17 cellular contexts compared by ENCODE assay signal in the genomic region with DNA sequence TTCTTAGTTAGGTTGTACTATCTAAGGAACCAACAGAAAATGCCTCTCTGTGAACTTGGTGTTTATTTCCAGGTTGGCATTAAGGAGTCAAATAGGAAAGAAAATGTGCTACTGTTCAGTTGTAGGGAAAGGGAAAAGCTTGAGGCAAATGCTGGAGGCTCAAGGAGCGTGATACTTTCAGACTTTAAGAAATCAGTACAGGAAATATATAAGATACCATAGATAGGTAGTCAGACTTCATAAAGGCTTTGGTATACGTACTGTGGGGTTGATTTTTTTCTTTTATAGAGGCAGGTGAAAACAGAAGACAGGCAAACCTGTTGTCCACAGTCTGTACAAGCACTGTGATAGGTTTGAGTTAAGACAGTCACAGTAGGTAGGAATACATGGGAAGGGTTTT. TPM values are rescaled to one million over a fixed set of nuclear protein-coding genes. Genes with fewer than 3 reads are reported as not detected.
DNase-seq lines count a peak whose midpoint lies in the region; ATAC-seq and TF ChIP-seq lines count a peak whose summit lies in the region.
"Had no signal": no experiment of that assay in that cellular context is flagged by ENCODE, and none has a peak within 500 bp of the region (broad histone marks: within the 10 kb centered on the region; RNA-seq: fewer than 3 reads in every experiment).

No MANE protein-coding gene starts in this region.

- WGBS in IMR-90 (ENCODE audit: extremely low coverage in 2 of 2, insufficient read length in 1 of 2), 2 experiments = 43% methylated on average over 1 of the region's 2 CpGs; no CpG with 5 or more reads in 1 of the 2 experiments

- H4K8ac ChIP-seq in IMR-90 (ENCODE audit: low read depth in 2 of 2, low read length in 2 of 2) = peak overlapping the region in 1 of 2 experiments; percentile 9; a peak in 1 of 4 replicates

- H2BK15ac ChIP-seq in IMR-90 (ENCODE audit: low read depth, low read length) = no peak overlapping the region

- no peak overlapping the region for H3K4ac ChIP-seq in IMR-90 (ENCODE audit: low read depth, low read length)

- no peak overlapping the region for H3K4me2 ChIP-seq in IMR-90 (ENCODE audit: low read depth, low read length)
- H3K4me2 ChIP-seq: BLaER1 had no signal

- H3K4me1 ChIP-seq in CD8-positive, alpha-beta memory T cell (ENCODE audit: insufficient read depth, low read length) = peaks cover 5% of the 10 kb centered on the region
- no peaks in the 10 kb centered on the region; the same call in 1 of the 2 replicates for H3K4me1 ChIP-seq in IMR-90 (ENCODE audit: control insufficient read depth, insufficient read depth, low read length)
- H3K4me1 ChIP-seq: BLaER1 had no signal

- H3K79me1 ChIP-seq in IMR-90 (ENCODE audit: low read depth in 1 of 2, low read length in 2 of 2) = peaks cover 47 to 73% of the 10 kb centered on the region in 2 experiments

- H3K14ac ChIP-seq in IMR-90 (replicated peaks; ENCODE audit: low read depth, low read length) = no peak overlapping the region

- no peak overlapping the region for H3K18ac ChIP-seq in IMR-90 (ENCODE audit: low read depth, low read length)

- H2BK20ac ChIP-seq in IMR-90 (ENCODE audit: low read depth, low read length) = no peak overlapping the region

- peak overlapping the region; percentile 56 for H2BK5ac ChIP-seq in IMR-90 (ENCODE audit: low read depth, low read length, poor library complexity, severe bottlenecking)

- no peak overlapping the region for H2AFZ ChIP-seq in IMR-90 (replicated peaks; ENCODE audit: low read length, poor library complexity)

- H3K4me3 ChIP-seq in CD8-positive, alpha-beta memory T cell (ENCODE audit: low read length) = no peak overlapping the region
- no peak overlapping the region for H3K4me3 ChIP-seq in IMR-90 (ENCODE audit: insufficient read depth, low read depth, low read length)
- H3K4me3 ChIP-seq: BLaER1, esophagus squamous epithelium, heart left ventricle had no signal

- H2AK5ac ChIP-seq in IMR-90 (ENCODE audit: low read depth, low read length) = no peak overlapping the region

- no peak for DNase-seq in CD8-positive, alpha-beta memory T cell
- DNase-seq in IMR-90 (peak; percentile 20), dermis blood vessel endothelial cell (peak; percentile 49), nephron progenitor cell (no peak), HK-2 (ENCODE audit: unreplicated experiment) (no peak), left lobe of liver (ENCODE audit: low spot score) (no peak), hippocampal formation (lab: John Stamatoyannopoulos, UW) (no peak)
- DNase-seq: activated CD4-positive, alpha-beta T cell treated with anti-CD3 and anti-CD28 coated beads, Interleukin-2, amount 50 U/mL, for 4 hours; anterior cingulate cortex; esophagus squamous epithelium; heart left ventricle; islet precursor cell; NCI-H1930; NCI-H510A treated with DMSO at 0.1 percent for 48 hours; stimulated activated CD4-positive, alpha-beta T cell treated with anti-CD3 and anti-CD28 coated beads, Interleukin-4, amount 100 ng/mL, for 24 hours; stimulated activated CD8-positive, alpha-beta memory T cell treated with anti-CD3 and anti-CD28 coated beads, Interleukin-4, amount 100 ng/mL, for 48 hours had no signal

- H4K5ac ChIP-seq in IMR-90 (ENCODE audit: low read depth, low read length) = no peak overlapping the region

- CTCF ChIA-PET in CD8-positive, alpha-beta memory T cell (lab: Charles Lee) = no interaction called here
- CTCF ChIA-PET in IMR-90 (lab: Yijun Ruan, JAX) = no interaction called here

- in situ Hi-C loops in IMR-90 (cut with MboI; ENCODE audit: low sequenced_read_pairs) = no loop called here

- H4K91ac ChIP-seq in IMR-90 (ENCODE audit: insufficient read depth, low read depth, low read length) = no peak overlapping the region

- no peaks in the 10 kb centered on the region for H3K27me3 Mint-ChIP-seq in CD8-positive, alpha-beta memory T cell
- no peaks in the 10 kb centered on the region for H3K27me3 Mint-ChIP-seq in nephron progenitor cell (ENCODE audit: low read depth, poor library complexity)

- H3K36me3 ChIP-seq in CD8-positive, alpha-beta memory T cell (ENCODE audit: insufficient read depth, low read length) = peaks cover 23% of the 10 kb centered on the region
- peaks cover 37% of the 10 kb centered on the region for H3K36me3 ChIP-seq in IMR-90 (ENCODE audit: control insufficient read depth, insufficient read depth, low read length)

- TF ChIP-seq CTCF in IMR-90 (conservative IDR thresholded peaks at IDR 0.05; ENCODE audit: low read depth, low read length) (no peak), nephron progenitor cell (IDR thresholded peaks at IDR 0.05) (no peak)

- H3K9me1 ChIP-seq in IMR-90 (ENCODE audit: insufficient read depth, low read length) = peaks cover 18% of the 10 kb centered on the region

- TF ChIP-seq POLR2A in IMR-90 (IDR thresholded peaks at IDR 0.05; ENCODE audit: low read depth, low read length) = no peak

- no peak overlapping the region for H3K56ac ChIP-seq in IMR-90 (ENCODE audit: extremely low read depth, insufficient read depth, low read length)

- no peaks in the 10 kb centered on the region for H3K27me3 ChIP-seq in CD8-positive, alpha-beta memory T cell (ENCODE audit: insufficient read depth, low read length, poor library complexity, severe bottlenecking)
- H3K27me3 ChIP-seq in IMR-90 (ENCODE audit: control insufficient read depth, insufficient read depth, low read length) = no peaks in the 10 kb centered on the region
- H3K27me3 ChIP-seq: BLaER1, esophagus squamous epithelium, heart left ventricle had no signal

- no peak overlapping the region for H3K23ac ChIP-seq in IMR-90 (ENCODE audit: low read depth, low read length)

- no peaks in the 10 kb centered on the region for H3K9me3 ChIP-seq in CD8-positive, alpha-beta memory T cell (ENCODE audit: low read length)
- H3K9me3 ChIP-seq in IMR-90 (ENCODE audit: control insufficient read depth, insufficient read depth, low read length) = no peaks in the 10 kb centered on the region
- H3K9me3 ChIP-seq: BLaER1, esophagus squamous epithelium, heart left ventricle had no signal

- no peak overlapping the region for H3K27ac ChIP-seq in CD8-positive, alpha-beta memory T cell (ENCODE audit: low read depth, low read length)
- H3K27ac ChIP-seq in IMR-90 (ENCODE audit: insufficient read depth, low read length) = no peak overlapping the region
- H3K27ac ChIP-seq: BLaER1, esophagus squamous epithelium, heart left ventricle had no signal

- H2BK120ac ChIP-seq in IMR-90 (ENCODE audit: low read depth, low read length) = no peak overlapping the region

- intact Hi-C loops in IMR-90 (cut with micrococcal nuclease) = loop anchor here (10.0 kb wide), 1 partner anchor 198 kb away; no protein-coding TSS in a partner anchor

- H3K36me3 Mint-ChIP-seq in CD8-positive, alpha-beta memory T cell = peaks cover 3 to 74% (median 18%) of the 10 kb centered on the region in 3 donors
- peaks cover 70% of the 10 kb centered on the region for H3K36me3 Mint-ChIP-seq in nephron progenitor cell (ENCODE audit: low read depth)

- peaks cover 34 to 54% (median 51%) of the 10 kb centered on the region in 3 donors for H3K4me1 Mint-ChIP-seq in CD8-positive, alpha-beta memory T cell
- H3K4me1 Mint-ChIP-seq in nephron progenitor cell = peaks cover 5% of the 10 kb centered on the region

- dilution Hi-C loops in IMR-90 (cut with HindIII; ENCODE audit: low sequenced_read_pairs, unreplicated experiment) = no loop called here

- H3K9me3 Mint-ChIP-seq in CD8-positive, alpha-beta memory T cell = no peaks in the 10 kb centered on the region
- no peaks in the 10 kb centered on the region for H3K9me3 Mint-ChIP-seq in nephron progenitor cell

- H2AK9ac ChIP-seq in IMR-90 (replicated peaks; ENCODE audit: low read depth, low read length, poor library complexity) = no peak overlapping the region

- peak overlapping the region in 1 of 7 donors; percentile 25 for H3K4me3 Mint-ChIP-seq in CD8-positive, alpha-beta memory T cell
- no peak overlapping the region for H3K4me3 Mint-ChIP-seq in nephron progenitor cell

- POLR2A ChIA-PET in CD8-positive, alpha-beta memory T cell (lab: Charles Lee) = no interaction called here
- POLR2A ChIA-PET in IMR-90 (lab: Charles Lee; ENCODE audit: unreplicated experiment) = no interaction called here

- no peak overlapping the region for H3K9ac ChIP-seq in IMR-90 (ENCODE audit: low read depth, low read length)
- H3K9ac ChIP-seq: BLaER1 had no signal

- peak overlapping the region in 6 of 8 donors; percentile 38 to 77 (median 58) for H3K27ac Mint-ChIP-seq in CD8-positive, alpha-beta memory T cell
- peak overlapping the region; percentile 37 for H3K27ac Mint-ChIP-seq in nephron progenitor cell

- ATAC-seq in IMR-90 (ENCODE audit: low read depth) (no peak), left lobe of liver (no peak)
- ATAC-seq: heart left ventricle had no signal

- TF ChIP-seq RAD21 in IMR-90 (IDR thresholded peaks at IDR 0.05; ENCODE audit: low read length) = no peak

- BruUV-seq in IMR-90 (replicated peaks; lab: Mats Ljungman, UMichigan) = no TSS peak

- H4K20me1 ChIP-seq in IMR-90 (ENCODE audit: insufficient read depth, low read length) = peaks cover 54% of the 10 kb centered on the region

TF ChIP-seq in IMR-90, 13 proteins besides CTCF, POLR2A, EP300 and RAD21 (continues in another document):
- TF ChIP-seq, protein P1, sequence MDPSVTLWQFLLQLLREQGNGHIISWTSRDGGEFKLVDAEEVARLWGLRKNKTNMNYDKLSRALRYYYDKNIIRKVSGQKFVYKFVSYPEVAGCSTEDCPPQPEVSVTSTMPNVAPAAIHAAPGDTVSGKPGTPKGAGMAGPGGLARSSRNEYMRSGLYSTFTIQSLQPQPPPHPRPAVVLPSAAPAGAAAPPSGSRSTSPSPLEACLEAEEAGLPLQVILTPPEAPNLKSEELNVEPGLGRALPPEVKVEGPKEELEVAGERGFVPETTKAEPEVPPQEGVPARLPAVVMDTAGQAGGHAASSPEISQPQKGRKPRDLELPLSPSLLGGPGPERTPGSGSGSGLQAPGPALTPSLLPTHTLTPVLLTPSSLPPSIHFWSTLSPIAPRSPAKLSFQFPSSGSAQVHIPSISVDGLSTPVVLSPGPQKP (IDR thresholded peaks at IDR 0.05; ENCODE audit: borderline replicate concordance, low read depth, low read length) = no peak
- TF ChIP-seq, protein P2, sequence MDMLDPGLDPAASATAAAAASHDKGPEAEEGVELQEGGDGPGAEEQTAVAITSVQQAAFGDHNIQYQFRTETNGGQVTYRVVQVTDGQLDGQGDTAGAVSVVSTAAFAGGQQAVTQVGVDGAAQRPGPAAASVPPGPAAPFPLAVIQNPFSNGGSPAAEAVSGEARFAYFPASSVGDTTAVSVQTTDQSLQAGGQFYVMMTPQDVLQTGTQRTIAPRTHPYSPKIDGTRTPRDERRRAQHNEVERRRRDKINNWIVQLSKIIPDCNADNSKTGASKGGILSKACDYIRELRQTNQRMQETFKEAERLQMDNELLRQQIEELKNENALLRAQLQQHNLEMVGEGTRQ (IDR thresholded peaks at IDR 0.05; ENCODE audit: low read depth, low read length) = no peak
- no peak for TF ChIP-seq NFE2L2 (IDR thresholded peaks at IDR 0.05; ENCODE audit: low read depth, low read length)

RNA-seq across cellular contexts. Expression of a gene that starts 30.8 kb away (rescaled TPM):
- 10 to 100 TPM; 52.0 to 56.7 TPM for total RNA-seq in CD8-positive, alpha-beta memory T cell
- 24.4 TPM for polyA plus RNA-seq in CD8-positive, alpha-beta memory T cell
- total RNA-seq in IMR-90 (2012; rRNA removed) (17.5 and 27.4 TPM in 2 replicates), dermis blood vessel endothelial cell (42.5 and 66.4 TPM in 2 replicates), left lobe of liver (24.4 TPM)
- 21.9 and 23.3 TPM in 2 replicates for polyA plus RNA-seq in IMR-90 (2012; rRNA removed)
- polyA plus RNA-seq in IMR-90 (2012; cell fraction: cytosol; rRNA removed) = 8.0 and 8.8 TPM in 2 replicates
- polyA plus RNA-seq in IMR-90 (2012; cell fraction: nucleus; rRNA removed; ENCODE audit: low replicate concordance) = 35.3 and 38.0 TPM in 2 replicates

Comparison
In these comparisons a context has a peak if more than half of its experiments do, and no peak if none do; other contexts are left out.
1. DNase-seq: peak in IMR-90 (single experiment) and dermis blood vessel endothelial cell (single experiment); none in CD8-positive, alpha-beta memory T cell (0 of 5), nephron progenitor cell (single experiment), HK-2 (single experiment), left lobe of liver (single experiment) and hippocampal formation (0 of 2).